ENCODE assay signal across 8 cellular contexts in the genomic region with DNA sequence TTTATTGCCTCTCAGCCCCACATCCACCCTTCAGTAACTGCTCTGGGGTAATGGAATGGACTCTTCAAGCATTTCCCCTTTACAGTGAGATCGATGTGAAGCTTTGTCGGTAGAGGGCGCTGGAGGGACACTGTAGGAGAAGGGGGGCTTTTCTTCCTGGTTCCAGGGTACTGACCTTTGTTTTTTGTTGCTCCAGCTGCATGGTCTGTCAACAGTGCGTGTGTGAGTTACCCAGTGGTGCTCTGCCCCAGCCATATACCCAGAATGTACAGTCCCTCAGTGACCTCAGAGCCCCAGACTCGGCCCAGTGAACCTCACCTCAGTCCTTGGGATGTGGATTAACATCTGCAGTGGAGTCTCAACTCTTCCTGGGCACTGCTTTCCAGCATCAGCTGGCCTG.
A peak's percentile ranks its signal among the peaks of the same experiment; 100 is the strongest.
DNase-seq lines count a peak whose midpoint lies in the region; ATAC-seq and TF ChIP-seq lines count a peak whose summit lies in the region.

No MANE protein-coding gene starts in this region.

- H3F3A ChIP-seq in PC-3 (ENCODE audit: low read length, unreplicated experiment) = peaks cover 5% of the 10 kb centered on the region

- no peak overlapping the region for H3K27ac ChIP-seq in PC-3 (ENCODE audit: low read length)

- ATAC-seq in HG03432 (IDR thresholded peaks at IDR 0.05; ENCODE audit: unreplicated experiment) (peak; percentile 63), PC-3 (peak; percentile 87), GM18858 (IDR thresholded peaks at IDR 0.05; ENCODE audit: unreplicated experiment) (no peak)
- ATAC-seq in stimulated activated effector memory CD8-positive, alpha-beta T cell treated with anti-CD3 and anti-CD28 coated beads, Interleukin-12 subunit alpha, Interleukin-12 subunit beta, amount 100 ng/mL, for 72 hours = peak; percentile 55

- H3K4me3 Mint-ChIP-seq in stimulated activated effector memory CD8-positive, alpha-beta T cell treated with anti-CD3 and anti-CD28 coated beads, Interleukin-12 subunit alpha, Interleukin-12 subunit beta, amount 100 ng/mL, for 72 hours = no peak overlapping the region

- H3K36me3 Mint-ChIP-seq in stimulated activated effector memory CD8-positive, alpha-beta T cell treated with anti-CD3 and anti-CD28 coated beads, Interleukin-12 subunit alpha, Interleukin-12 subunit beta, amount 100 ng/mL, for 72 hours = no peaks in the 10 kb centered on the region

- H3K9me3 ChIP-seq in PC-3 (ENCODE audit: low read length) = no peaks in the 10 kb centered on the region

- no peak overlapping the region for H3K4me3 ChIP-seq in PC-3 (ENCODE audit: low read length)
- no peak overlapping the region for H3K4me3 ChIP-seq in cardiac fibroblast (replicated peaks in 1 of 2; ENCODE audit: low read depth in 2 of 2, low read length in 2 of 2)

- no peak overlapping the region for H2AFZ ChIP-seq in PC-3 (ENCODE audit: low read length)

- no peaks in the 10 kb centered on the region for H3K9me2 ChIP-seq in PC-3 (replicated peaks; ENCODE audit: low read length)

- H3K27ac Mint-ChIP-seq in stimulated activated effector memory CD8-positive, alpha-beta T cell treated with anti-CD3 and anti-CD28 coated beads, Interleukin-12 subunit alpha, Interleukin-12 subunit beta, amount 100 ng/mL, for 72 hours = no peak overlapping the region

- no peaks in the 10 kb centered on the region for H3K4me1 Mint-ChIP-seq in stimulated activated effector memory CD8-positive, alpha-beta T cell treated with anti-CD3 and anti-CD28 coated beads, Interleukin-12 subunit alpha, Interleukin-12 subunit beta, amount 100 ng/mL, for 72 hours

- H3K4me2 ChIP-seq in PC-3 (ENCODE audit: low read length) = no peak overlapping the region

- H3K9me3 Mint-ChIP-seq in stimulated activated effector memory CD8-positive, alpha-beta T cell treated with anti-CD3 and anti-CD28 coated beads, Interleukin-12 subunit alpha, Interleukin-12 subunit beta, amount 100 ng/mL, for 72 hours = no peaks in the 10 kb centered on the region

- no peaks in the 10 kb centered on the region for H3K27me3 ChIP-seq in PC-3 (ENCODE audit: low read length)

- H3K79me2 ChIP-seq in PC-3 (ENCODE audit: low read length) = no peaks in the 10 kb centered on the region

- CTCF ChIA-PET in PC-3 (lab: Charles Lee) = no interaction called here

- no peaks in the 10 kb centered on the region for H4K20me1 ChIP-seq in PC-3 (ENCODE audit: low read length)

- no peaks in the 10 kb centered on the region for H3K36me3 ChIP-seq in PC-3 (ENCODE audit: low read depth, low read length)

- peak; percentile 28 for DNase-seq in DMS153 (lab: John Stamatoyannopoulos, UW)
- no peak for DNase-seq in DMS153 treated with DMSO at 0.1 percent for 48 hours (lab: John Stamatoyannopoulos, UW; ENCODE audit: unreplicated experiment)
- peak; percentile 83 for DNase-seq in PC-3
- DNase-seq in cardiac fibroblast (ENCODE audit: low read depth in 2 of 2) = peak; percentile 79 to 82
- DNase-seq in kidney tubule cell (ENCODE audit: low spot score) = peak; percentile 66
- peak; percentile 23 to 73 for DNase-seq in stimulated activated effector memory CD8-positive, alpha-beta T cell treated with anti-CD3 and anti-CD28 coated beads, Interleukin-12 subunit alpha, Interleukin-12 subunit beta, amount 100 ng/mL, for 72 hours (ENCODE audit: low spot score in 2 of 2)

- TF ChIP-seq CTCF in PC-3 (conservative IDR thresholded peaks at IDR 0.05; ENCODE audit: low read depth, low read length) (peak; percentile 93), cardiac fibroblast (IDR thresholded peaks at IDR 0.05; ENCODE audit: low read depth, low read length) (peak; percentile 87)

- POLR2A ChIA-PET in PC-3 (lab: Charles Lee; ENCODE audit: unreplicated experiment) = no interaction called here

- no peak overlapping the region for H3K9ac ChIP-seq in PC-3 (ENCODE audit: low read length)

- no TSS peak for BruUV-seq in PC-3 (replicated peaks; lab: Mats Ljungman, UMichigan)

- intact Hi-C loops in PC-3 (cut with micrococcal nuclease) = loop anchor here (2.0 kb wide), 1 partner anchor 267 kb away; no protein-coding TSS in a partner anchor

- peaks cover 7% of the 10 kb centered on the region for H3K4me1 ChIP-seq in PC-3 (ENCODE audit: insufficient read depth, low read length)
